9 cellular contexts compared by ENCODE assay signal in genomic region chr5:180786398-180787005, GRCh38. TPM values are rescaled to one million over a fixed set of nuclear protein-coding genes. Genes with fewer than 3 reads are reported as not detected.
DNase-seq lines count a peak whose midpoint lies in the region; ATAC-seq and TF ChIP-seq lines count a peak whose summit lies in the region.
"Had no signal": no experiment of that assay in that cellular context is flagged by ENCODE, and none has a peak within 500 bp of the region (broad histone marks: within the 10 kb centered on the region; RNA-seq: fewer than 3 reads in every experiment).

No MANE protein-coding gene starts in this region.

- TF ChIP-seq POLR2A in body of pancreas (IDR thresholded peaks at IDR 0.05) (no peak), right lobe of liver (IDR thresholded peaks at IDR 0.05) (no peak)

- H3K36me3 ChIP-seq in body of pancreas (replicated peaks in 1 of 2; ENCODE audit: insufficient read depth in 1 of 2, low read depth in 2 of 2) (peaks cover 0 to 5% of the 10 kb centered on the region in 2 donors), right lobe of liver (peaks cover 0 to 21% (median 13%) of the 10 kb centered on the region in 4 donors)

- H3K36me3 Mint-ChIP-seq in stimulated activated memory B cell treated with anti-CD40 and anti-IgM and Interleukin-4, amounts not matched to agents 10 μg/mL and 1 μg/mL and 100 μg/mL, for 72 hours = peaks cover 24% of the 10 kb centered on the region

- peak; percentile 31 for DNase-seq in LHCN-M2 (ENCODE audit: low read depth)
- no peak for DNase-seq in body of pancreas
- no peak for DNase-seq in right lobe of liver
- DNase-seq in NK-92 treated with Interleukin-12 subunit alpha and Interleukin-12 subunit beta, amount 100 ng/mL, for 24 hours (lab: John Stamatoyannopoulos, UW) = no peak
- DNase-seq: hippocampal formation had no signal

- no peak overlapping the region for H3K4me3 ChIP-seq in body of pancreas
- H3K4me3 ChIP-seq in right lobe of liver = no peak overlapping the region

- no peak overlapping the region for H3K4me3 Mint-ChIP-seq in stimulated activated memory B cell treated with anti-CD40 and anti-IgM and Interleukin-4, amounts not matched to agents 10 μg/mL and 1 μg/mL and 100 μg/mL, for 72 hours

- 59 to 68% methylated on average over 16 of the region's 16 CpGs for WGBS in body of pancreas, 2 donors
- WGBS in right lobe of liver (ENCODE audit: insufficient coverage, low coverage, low lambda C conversion rate, missing lambda C conversion rate) = 41% methylated on average over 11 of the region's 16 CpGs

- no peaks in the 10 kb centered on the region for H3K27me3 Mint-ChIP-seq in stimulated activated memory B cell treated with anti-CD40 and anti-IgM and Interleukin-4, amounts not matched to agents 10 μg/mL and 1 μg/mL and 100 μg/mL, for 72 hours

- H3K4me1 ChIP-seq in body of pancreas (peaks cover 74% of the 10 kb centered on the region), right lobe of liver (peaks cover 0 to 11% (median 0%) of the 10 kb centered on the region in 4 donors)

- H3K4me1 Mint-ChIP-seq in stimulated activated memory B cell treated with anti-CD40 and anti-IgM and Interleukin-4, amounts not matched to agents 10 μg/mL and 1 μg/mL and 100 μg/mL, for 72 hours = peaks cover 49% of the 10 kb centered on the region

- H3K27me3 ChIP-seq in body of pancreas (no peaks in the 10 kb centered on the region), right lobe of liver (no peaks in the 10 kb centered on the region)

- H3K27ac ChIP-seq in body of pancreas (peak overlapping the region; percentile 79 to 92 (median 86)), right lobe of liver (peak overlapping the region; percentile 37 to 51 (median 40))

- TF ChIP-seq CTCF in body of pancreas (IDR thresholded peaks at IDR 0.05) (no peak), right lobe of liver (IDR thresholded peaks at IDR 0.05) (no peak)

- ATAC-seq in body of pancreas = no peak
- peak; percentile 22 to 52 (median 30) for ATAC-seq in right lobe of liver
- no peak for ATAC-seq in stimulated activated memory B cell treated with anti-CD40 and anti-IgM and Interleukin-4, amounts not matched to agents 10 μg/mL and 1 μg/mL and 100 μg/mL, for 72 hours
- no peak for ATAC-seq in GM19035 (IDR thresholded peaks at IDR 0.05; ENCODE audit: unreplicated experiment)
- ATAC-seq in GM21723 (IDR thresholded peaks at IDR 0.05; ENCODE audit: unreplicated experiment) = no peak
- no peak for ATAC-seq in HG03378 (IDR thresholded peaks at IDR 0.05; ENCODE audit: unreplicated experiment)

- no peaks in the 10 kb centered on the region for H3K9me3 Mint-ChIP-seq in stimulated activated memory B cell treated with anti-CD40 and anti-IgM and Interleukin-4, amounts not matched to agents 10 μg/mL and 1 μg/mL and 100 μg/mL, for 72 hours

- intact Hi-C loops in body of pancreas (cut with DNase I) (no loop called here), right lobe of liver (cut with DNase I) (loop anchor here in 1 of 2 donors (5.0 kb wide), 1 partner anchor 71 kb away; no protein-coding TSS in a partner anchor)

- H3K9me3 ChIP-seq in body of pancreas = no peaks in the 10 kb centered on the region
- no peaks in the 10 kb centered on the region for H3K9me3 ChIP-seq in right lobe of liver

- peak overlapping the region; percentile 40 for H3K27ac Mint-ChIP-seq in stimulated activated memory B cell treated with anti-CD40 and anti-IgM and Interleukin-4, amounts not matched to agents 10 μg/mL and 1 μg/mL and 100 μg/mL, for 72 hours

RNA-seq across cellular contexts. Expression of gene MGAT1, which starts 16.1 kb away (rescaled TPM):
- total RNA-seq in LHCN-M2 (2014; rRNA removed) (179 and 197 TPM in 2 replicates), body of pancreas (10 to 100 TPM; 96.2 to 98.8 TPM), right lobe of liver (100 to 1,000 TPM in 4 of 6 experiments, 10 to 100 TPM in 2; 99.7 to 136 (median 106) TPM)
- polyA plus RNA-seq in LHCN-M2 (2012) = 146 TPM

RNA-seq across cellular contexts. Expression of gene OR2Y1, which starts 46.6 kb away (rescaled TPM):
- total RNA-seq in LHCN-M2 (2014; rRNA removed) (not detected in 2 replicates), body of pancreas (not detected), right lobe of liver (not detected)
- not detected for polyA plus RNA-seq in LHCN-M2 (2012)

Comparison
In these comparisons a context has a peak if more than half of its experiments do, and no peak if none do; other contexts are left out.
1. ATAC-seq: peak in right lobe of liver (4 of 4); none in body of pancreas (single experiment), stimulated activated memory B cell treated with anti-CD40 and anti-IgM and Interleukin-4, amounts not matched to agents 10 μg/mL and 1 μg/mL and 100 μg/mL, for 72 hours (single experiment), GM19035 (single experiment), GM21723 (single experiment) and HG03378 (single experiment).